8 cellular contexts compared by ENCODE assay signal in the genomic region with DNA sequence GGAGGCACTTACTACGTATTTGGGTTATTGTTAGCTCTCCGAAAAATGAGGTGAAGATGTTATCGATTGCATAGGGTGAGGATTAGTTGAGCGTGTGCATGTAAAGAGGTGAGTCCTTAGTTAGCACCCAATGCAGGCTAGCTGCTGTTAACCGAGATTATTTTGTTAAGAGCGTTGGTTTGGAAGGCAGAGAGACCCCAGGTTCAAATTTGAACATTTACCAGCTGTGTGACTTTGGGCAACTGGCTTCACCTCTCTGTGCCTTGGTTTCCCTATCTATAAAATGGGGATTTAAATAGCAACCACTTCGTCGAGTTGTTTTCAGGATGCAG. TPM values are rescaled to one million over a fixed set of nuclear protein-coding genes. Genes with fewer than 3 reads are reported as not detected.
DNase-seq lines count a peak whose midpoint lies in the region; ATAC-seq, FAIRE-seq and TF ChIP-seq lines count a peak whose summit lies in the region.

No MANE protein-coding gene starts in this region.

- 9 to 11% methylated on average over 8 of the region's 8 CpGs for WGBS in thyroid gland, 2 donors

- H3K27me3 Mint-ChIP-seq in activated CD4-positive, alpha-beta T cell treated with anti-CD3 and anti-CD28 coated beads, Interleukin-2, amount 10 ng/mL, durations not matched to agents 7 days and 5 days = no peaks in the 10 kb centered on the region
- H3K27me3 Mint-ChIP-seq in activated CD8-positive, alpha-beta T cell treated with anti-CD3 and anti-CD28 coated beads, Interleukin-2, amount 10 ng/mL, durations not matched to agents 7 days and 5 days (ENCODE audit: low read depth) = peaks cover 2% of the 10 kb centered on the region

- no peaks in the 10 kb centered on the region for H3K9me3 ChIP-seq in kidney (ENCODE audit: control insufficient read depth in 1 of 2, low read length in 2 of 2)
- no peaks in the 10 kb centered on the region for H3K9me3 ChIP-seq in thyroid gland

- POLR2A ChIA-PET in activated CD4-positive, alpha-beta T cell treated with anti-CD3 and anti-CD28 coated beads, Interleukin-2, amount 10 ng/mL, durations not matched to agents 7 days and 5 days (lab: Charles Lee) = interaction anchor here (2.1 kb wide), 1 partner anchor 140 kb away, joined by 4 read pairs; no protein-coding TSS in a partner anchor
- POLR2A ChIA-PET in activated CD8-positive, alpha-beta T cell treated with anti-CD3 and anti-CD28 coated beads, Interleukin-2, amount 10 ng/mL, durations not matched to agents 7 days and 5 days (lab: Charles Lee) = interaction anchor here (1.6 kb wide), 1 partner anchor 141 kb away, joined by 6 read pairs; no protein-coding TSS in a partner anchor

- H3K4me1 Mint-ChIP-seq in activated CD4-positive, alpha-beta T cell treated with anti-CD3 and anti-CD28 coated beads, Interleukin-2, amount 10 ng/mL, durations not matched to agents 7 days and 5 days = peaks cover 19% of the 10 kb centered on the region
- H3K4me1 Mint-ChIP-seq in activated CD8-positive, alpha-beta T cell treated with anti-CD3 and anti-CD28 coated beads, Interleukin-2, amount 10 ng/mL, durations not matched to agents 7 days and 5 days (ENCODE audit: low read depth) = peaks cover 20% of the 10 kb centered on the region

- no peak for TF ChIP-seq CTCF in kidney (IDR thresholded peaks at IDR 0.05; ENCODE audit: borderline replicate concordance, extremely low read depth, insufficient read depth)
- TF ChIP-seq CTCF in thyroid gland (IDR thresholded peaks at IDR 0.05) = no peak

- no peaks in the 10 kb centered on the region for H3K9me3 Mint-ChIP-seq in activated CD4-positive, alpha-beta T cell treated with anti-CD3 and anti-CD28 coated beads, Interleukin-2, amount 10 ng/mL, durations not matched to agents 7 days and 5 days
- no peaks in the 10 kb centered on the region for H3K9me3 Mint-ChIP-seq in activated CD8-positive, alpha-beta T cell treated with anti-CD3 and anti-CD28 coated beads, Interleukin-2, amount 10 ng/mL, durations not matched to agents 7 days and 5 days (ENCODE audit: insufficient read depth)

- CTCF ChIA-PET in activated CD4-positive, alpha-beta T cell treated with anti-CD3 and anti-CD28 coated beads, Interleukin-2, amount 10 ng/mL, durations not matched to agents 7 days and 5 days (lab: Charles Lee) = interaction anchor here (0.9 to 1.5 kb wide), 4 partner anchors 12 to 319 kb away, joined by 3 to 4 read pairs (median 4); no protein-coding TSS in a partner anchor
- CTCF ChIA-PET in activated CD8-positive, alpha-beta T cell treated with anti-CD3 and anti-CD28 coated beads, Interleukin-2, amount 10 ng/mL, durations not matched to agents 7 days and 5 days (lab: Charles Lee) = interaction anchor here (0.9 to 2.4 kb wide), 7 partner anchors 9 to 348 kb away, joined by 3 to 9 read pairs (median 5); a partner anchor contains a TSS

- TF ChIP-seq POLR2A in thyroid gland (IDR thresholded peaks at IDR 0.05) = no peak

- peak overlapping the region; percentile 90 for H3K4me3 Mint-ChIP-seq in activated CD4-positive, alpha-beta T cell treated with anti-CD3 and anti-CD28 coated beads, Interleukin-2, amount 10 ng/mL, durations not matched to agents 7 days and 5 days
- H3K4me3 Mint-ChIP-seq in activated CD8-positive, alpha-beta T cell treated with anti-CD3 and anti-CD28 coated beads, Interleukin-2, amount 10 ng/mL, durations not matched to agents 7 days and 5 days = peak overlapping the region; percentile 89

- no peaks in the 10 kb centered on the region for H3K36me3 Mint-ChIP-seq in activated CD4-positive, alpha-beta T cell treated with anti-CD3 and anti-CD28 coated beads, Interleukin-2, amount 10 ng/mL, durations not matched to agents 7 days and 5 days (ENCODE audit: low read depth)
- no peaks in the 10 kb centered on the region for H3K36me3 Mint-ChIP-seq in activated CD8-positive, alpha-beta T cell treated with anti-CD3 and anti-CD28 coated beads, Interleukin-2, amount 10 ng/mL, durations not matched to agents 7 days and 5 days (ENCODE audit: low read depth)

- H3K27me3 ChIP-seq in thyroid gland = no peaks in the 10 kb centered on the region

- intact Hi-C loops in kidney (cut with DNase I) (no loop called here), thyroid gland (cut with DNase I) (no loop called here)

- H3K36me3 ChIP-seq in kidney (ENCODE audit: control insufficient read depth in 1 of 2, insufficient read depth in 2 of 2, low read length in 2 of 2) (no peaks in the 10 kb centered on the region), thyroid gland (no peaks in the 10 kb centered on the region)

- peaks cover 8 to 11% of the 10 kb centered on the region in 2 donors for H3K4me1 ChIP-seq in kidney (ENCODE audit: control insufficient read depth in 1 of 2, insufficient read depth in 1 of 2, low read depth in 1 of 2, low read length in 2 of 2)
- H3K4me1 ChIP-seq in thyroid gland = peaks cover 22 to 23% of the 10 kb centered on the region in 2 donors

- no peak for ATAC-seq in activated CD8-positive, alpha-beta T cell treated with anti-CD3 and anti-CD28 coated beads, Interleukin-2, amount 10 ng/mL, durations not matched to agents 7 days and 5 days
- ATAC-seq in GM21529 (IDR thresholded peaks at IDR 0.05; ENCODE audit: unreplicated experiment) = no peak

- H3K27ac Mint-ChIP-seq in activated CD4-positive, alpha-beta T cell treated with anti-CD3 and anti-CD28 coated beads, Interleukin-2, amount 10 ng/mL, durations not matched to agents 7 days and 5 days = peak overlapping the region; percentile 26
- no peak overlapping the region for H3K27ac Mint-ChIP-seq in activated CD8-positive, alpha-beta T cell treated with anti-CD3 and anti-CD28 coated beads, Interleukin-2, amount 10 ng/mL, durations not matched to agents 7 days and 5 days

- peak overlapping the region in 1 of 2 donors; percentile 60 for H3K27ac ChIP-seq in kidney (ENCODE audit: low read depth in 2 of 2, low read length in 2 of 2)
- H3K27ac ChIP-seq in thyroid gland = peak overlapping the region in 2 of 3 donors; percentile 77 to 80

- DNase-seq in activated CD4-positive, alpha-beta T cell treated with anti-CD3 and anti-CD28 coated beads, Interleukin-2, amount 10 ng/mL, durations not matched to agents 7 days and 5 days = no peak
- no peak for DNase-seq in activated CD4-positive, alpha-beta T cell treated with anti-CD3 and anti-CD28 coated beads, Interleukin-2, amount 50 U/mL, for 1 hour
- DNase-seq in activated CD8-positive, alpha-beta T cell treated with anti-CD3 and anti-CD28 coated beads, Interleukin-2, amount 10 ng/mL, durations not matched to agents 7 days and 5 days = no peak
- no peak for DNase-seq in kidney
- no peak for DNase-seq in thyroid gland
- DNase-seq in NCI-H1694 treated with DMSO at 0.1 percent for 48 hours (lab: John Stamatoyannopoulos, UW) = no peak
- DNase-seq in activated gamma-delta T cell treated with Interleukin-2 at 50 U/mL for 16 hours = no peak

- no peak for FAIRE-seq in kidney (lab: Jason Lieb, UNC)

- H3K9ac ChIP-seq in kidney (ENCODE audit: low read length in 2 of 2) = peak overlapping the region; percentile 57 to 92

- H3K4me3 ChIP-seq in kidney (ENCODE audit: low read length in 2 of 2) (peak overlapping the region; percentile 85 to 96), thyroid gland (replicated peaks in 1 of 3) (peak overlapping the region; percentile 70 to 87 (median 72))

RNA-seq across cellular contexts. Expression of a gene that starts 0.7 kb away (rescaled TPM):
- total RNA-seq in activated CD4-positive, alpha-beta T cell treated with anti-CD3 and anti-CD28 coated beads, Interleukin-2, amount 10 ng/mL, durations not matched to agents 7 days and 5 days = 10 to 100 TPM; 17.1 to 25.0 TPM
- total RNA-seq in activated CD8-positive, alpha-beta T cell treated with anti-CD3 and anti-CD28 coated beads, Interleukin-2, amount 10 ng/mL, durations not matched to agents 7 days and 5 days = 10 to 100 TPM; 18.3 to 20.2 TPM
- 61.7 TPM for total RNA-seq in kidney
- polyA plus RNA-seq in kidney (ENCODE audit: insufficient read depth, low read depth, low replicate concordance) = 5.8 TPM
- 100 to 1,000 TPM in 3 of 4 donors, 10 to 100 TPM in 1; 39.4 to 130 (median 116) TPM for total RNA-seq in thyroid gland

RNA-seq across cellular contexts. Expression of a gene that starts 1.3 kb away (rescaled TPM):
- not detected for total RNA-seq in activated CD4-positive, alpha-beta T cell treated with anti-CD3 and anti-CD28 coated beads, Interleukin-2, amount 10 ng/mL, durations not matched to agents 7 days and 5 days
- not detected for total RNA-seq in activated CD8-positive, alpha-beta T cell treated with anti-CD3 and anti-CD28 coated beads, Interleukin-2, amount 10 ng/mL, durations not matched to agents 7 days and 5 days
- total RNA-seq in kidney (not detected), thyroid gland (under 1 TPM in 1 of 4 donors, not detected in 3; under 0.01 TPM)
- not detected for polyA plus RNA-seq in kidney (ENCODE audit: insufficient read depth, low read depth, low replicate concordance)
